12 cellular contexts compared by ENCODE assay signal in genomic region chr16:86834451-86835035, GRCh38.
DNase-seq lines count a peak whose midpoint lies in the region; ATAC-seq and TF ChIP-seq lines count a peak whose summit lies in the region.
"Had no signal": no experiment of that assay in that cellular context is flagged by ENCODE, and none has a peak within 500 bp of the region (broad histone marks: within the 10 kb centered on the region; RNA-seq: fewer than 3 reads in every experiment).

No MANE protein-coding gene starts in this region.

- H3K9ac ChIP-seq in mesenchymal stem cell (ENCODE audit: low read length), result no peak overlapping the region

- no peak overlapping the region for H3K27ac ChIP-seq in mesenchymal stem cell (ENCODE audit: low read length, poor library complexity, severe bottlenecking)
- H3K27ac ChIP-seq: spleen had no signal

- in situ Hi-C loops in Caki2 (cut with HindIII; ENCODE audit: low pct_unique_long_range_greater_than_20kb, low sequenced_read_pairs), result no loop called here

- 47% methylated on average over 22 of the region's 22 CpGs for WGBS in mesenchymal stem cell

- no peak overlapping the region for H2BK5ac ChIP-seq in mesenchymal stem cell (ENCODE audit: low read depth, low read length, poor library complexity, severe bottlenecking)

- H4K91ac ChIP-seq in mesenchymal stem cell (ENCODE audit: low read length), result no peak overlapping the region

- H3K79me1 ChIP-seq in mesenchymal stem cell (replicated peaks; ENCODE audit: low read length, poor library complexity, severe bottlenecking), result no peaks in the 10 kb centered on the region

- peak; percentile 25 for TF ChIP-seq CTCF in LNCaP clone FGC (IDR thresholded peaks at IDR 0.05; ENCODE audit: control insufficient read depth, extremely low read depth, insufficient read depth)

- H3K4me3 ChIP-seq in LNCaP clone FGC (ENCODE audit: low read depth, low read length), result no peak overlapping the region
- H3K4me3 ChIP-seq in mesenchymal stem cell (ENCODE audit: insufficient read depth in 1 of 2, low read depth in 1 of 2, low read length in 2 of 2), result no peak overlapping the region
- H3K4me3 ChIP-seq: spleen had no signal

- H3K23ac ChIP-seq in mesenchymal stem cell (ENCODE audit: low read length in 2 of 2), result no peak overlapping the region

- H3K18ac ChIP-seq in mesenchymal stem cell (ENCODE audit: low read depth in 1 of 2, low read length in 2 of 2), result no peak overlapping the region

- H3K9me3 ChIP-seq in mesenchymal stem cell (ENCODE audit: control insufficient read depth, low read length), result peaks cover 10% of the 10 kb centered on the region

- H2AK5ac ChIP-seq in mesenchymal stem cell (ENCODE audit: low read length, severe bottlenecking), result no peak overlapping the region

- peaks cover 21% of the 10 kb centered on the region for H3K4me1 ChIP-seq in mesenchymal stem cell (ENCODE audit: control insufficient read depth, insufficient read depth, low read depth, low read length)

- H3K27me3 ChIP-seq in mesenchymal stem cell (ENCODE audit: control insufficient read depth in 1 of 2, insufficient read depth in 1 of 2, low read length in 2 of 2), result peaks cover 0 to 23% of the 10 kb centered on the region in 2 experiments

- peak overlapping the region in 1 of 2 experiments; percentile 11 for H3K14ac ChIP-seq in mesenchymal stem cell (ENCODE audit: low read length in 2 of 2)

- H2BK12ac ChIP-seq in mesenchymal stem cell (ENCODE audit: low read length in 2 of 2), result no peak overlapping the region

- H3K4ac ChIP-seq in mesenchymal stem cell (ENCODE audit: low read depth in 1 of 2, low read length in 2 of 2), result peak overlapping the region in 1 of 2 experiments; percentile 9

- H2BK120ac ChIP-seq in mesenchymal stem cell (ENCODE audit: low read depth, low read length), result no peak overlapping the region

- ATAC-seq in GM19395 (IDR thresholded peaks at IDR 0.05; ENCODE audit: unreplicated experiment), result no peak

- no peak overlapping the region for H4K8ac ChIP-seq in mesenchymal stem cell (ENCODE audit: low read length)

- H3K36me3 ChIP-seq in mesenchymal stem cell (ENCODE audit: control insufficient read depth in 1 of 2, insufficient read depth in 2 of 2, low read depth in 1 of 2, low read length in 2 of 2), result no peaks in the 10 kb centered on the region
- H3K36me3 ChIP-seq: spleen had no signal

- peak; percentile 30 for DNase-seq in Caki2 (ENCODE audit: low read depth)
- DNase-seq in LNCaP clone FGC (ENCODE audit: low read depth), result no peak
- peak; percentile 22 for DNase-seq in cerebellar cortex (ENCODE audit: low spot score)
- DNase-seq in mesenchymal stem cell, result peak; percentile 60
- no peak for DNase-seq in mucosa of gallbladder (ENCODE audit: low spot score)
- DNase-seq in GM19238 (ENCODE audit: insufficient read length, low spot score), result no peak
- DNase-seq in NK-92 treated with Interleukin-12 subunit alpha and Interleukin-12 subunit beta, amount 100 ng/mL, for 24 hours (lab: John Stamatoyannopoulos, UW), result no peak
- DNase-seq: effector CD8-positive, alpha-beta T cell; NCI-H510A; spleen; stimulated activated naive CD4-positive, alpha-beta T cell had no signal

- H2BK15ac ChIP-seq in mesenchymal stem cell (ENCODE audit: low read depth, poor library complexity, severe bottlenecking), result no peak overlapping the region

- H2AFZ ChIP-seq in mesenchymal stem cell (ENCODE audit: low read depth, low read length), result no peak overlapping the region

- H3K4me2 ChIP-seq in mesenchymal stem cell (ENCODE audit: low read length, poor library complexity, severe bottlenecking), result no peak overlapping the region

Comparison
In these comparisons a context has a peak if more than half of its experiments do, and no peak if none do; other contexts are left out.
1. DNase-seq: peak in Caki2 (single experiment), cerebellar cortex (single experiment) and mesenchymal stem cell (single experiment); none in LNCaP clone FGC (single experiment), mucosa of gallbladder (single experiment), GM19238 (single experiment) and NK-92 treated with Interleukin-12 subunit alpha and Interleukin-12 subunit beta, amount 100 ng/mL, for 24 hours (single experiment).